ENCODE assay signal across 26 cellular contexts in genomic region chr1:76470166-76470565, GRCh38.
"Had no signal": no experiment of that assay in that cellular context is flagged by ENCODE, and none has a peak within 500 bp of the region (broad histone marks: within the 10 kb centered on the region; RNA-seq: fewer than 3 reads in every experiment).

No MANE protein-coding gene starts in this region.

- H3K27ac Mint-ChIP-seq: dendritic cell treated with granulocyte-macrophage colony-stimulating factor and Interleukin-4, amounts not matched to agents 40 ng/mL and 50 ng/mL, for 4 days; effector memory CD8-positive, alpha-beta T cell; endodermal cell had no signal

- H3K27ac ChIP-seq: colonic mucosa, coronary artery, dorsolateral prefrontal cortex, epithelial cell of prostate, esophagus muscularis mucosa, esophagus squamous epithelium, foreskin keratinocyte, gastrocnemius medialis, gastroesophageal sphincter, heart left ventricle, heart right ventricle, hepatocyte had no signal

- ATAC-seq: effector memory CD8-positive, alpha-beta T cell; esophagus mucosa; foreskin keratinocyte; gastrocnemius medialis; gastroesophageal sphincter; heart left ventricle; heart right ventricle had no signal

- H3K4me3 Mint-ChIP-seq: dendritic cell treated with granulocyte-macrophage colony-stimulating factor and Interleukin-4, amounts not matched to agents 40 ng/mL and 50 ng/mL, for 4 days; effector memory CD8-positive, alpha-beta T cell; endodermal cell had no signal

- H3K4me3 ChIP-seq: colonic mucosa, coronary artery, dorsolateral prefrontal cortex, esophagus muscularis mucosa, esophagus squamous epithelium, gastrocnemius medialis, gastroesophageal sphincter, heart left ventricle, heart right ventricle, hepatocyte had no signal

- H3K79me2 ChIP-seq: hepatocyte had no signal

- H3K9me3 ChIP-seq: colonic mucosa, esophagus muscularis mucosa, esophagus squamous epithelium, gastrocnemius medialis, gastroesophageal sphincter, heart left ventricle, heart right ventricle had no signal

- H3K36me3 ChIP-seq: colonic mucosa, esophagus muscularis mucosa, esophagus squamous epithelium, gastrocnemius medialis, gastroesophageal sphincter, heart left ventricle, heart right ventricle had no signal

- DNase-seq: colonic mucosa; cortex of kidney; dermis blood vessel endothelial cell; dorsolateral prefrontal cortex; effector CD4-positive, alpha-beta T cell; effector CD8-positive, alpha-beta T cell; effector memory CD4-positive, alpha-beta T cell; effector memory CD8-positive, alpha-beta T cell; endodermal cell; erythroblast; esophagus squamous epithelium; foreskin fibroblast; foreskin keratinocyte; foreskin melanocyte; gastrocnemius medialis; glutamatergic neuron; head of caudate nucleus; heart left ventricle; heart right ventricle had no signal

- H3K4me1 ChIP-seq: colonic mucosa, esophagus muscularis mucosa, esophagus squamous epithelium, foreskin keratinocyte, gastrocnemius medialis, gastroesophageal sphincter, heart left ventricle, heart right ventricle had no signal

- H2AFZ ChIP-seq: hepatocyte had no signal

- H3K27me3 Mint-ChIP-seq: dendritic cell treated with granulocyte-macrophage colony-stimulating factor and Interleukin-4, amounts not matched to agents 40 ng/mL and 50 ng/mL, for 4 days; effector memory CD8-positive, alpha-beta T cell had no signal

- H3K27me3 ChIP-seq: colonic mucosa, dorsolateral prefrontal cortex, esophagus muscularis mucosa, esophagus squamous epithelium, foreskin keratinocyte, gastrocnemius medialis, gastroesophageal sphincter, heart left ventricle, heart right ventricle, hepatocyte had no signal

- H3K4me2 ChIP-seq: hepatocyte had no signal

- H3K9me3 Mint-ChIP-seq: dendritic cell treated with granulocyte-macrophage colony-stimulating factor and Interleukin-4, amounts not matched to agents 40 ng/mL and 50 ng/mL, for 4 days; effector memory CD8-positive, alpha-beta T cell; endodermal cell had no signal
